In genomic region chr1:180863158-180863775, GRCh38 we compare ENCODE assay signal across 8 cellular contexts. TPM values are rescaled to one million over a fixed set of nuclear protein-coding genes. Genes with fewer than 3 reads are reported as not detected.
DNase-seq lines count a peak whose midpoint lies in the region; ATAC-seq, FAIRE-seq and TF ChIP-seq lines count a peak whose summit lies in the region.

No MANE protein-coding gene starts in this region.

- peak; percentile 20 for TF ChIP-seq CTCF in mucosa of descending colon (IDR thresholded peaks at IDR 0.05)

- H3K4me3 Mint-ChIP-seq in effector memory CD8-positive, alpha-beta T cell = no peak overlapping the region

- H3K4me3 ChIP-seq in mucosa of descending colon = no peak overlapping the region

- no peaks in the 10 kb centered on the region for H3K36me3 ChIP-seq in mucosa of descending colon (ENCODE audit: low read depth)

- no peak for ATAC-seq in effector memory CD8-positive, alpha-beta T cell (replicated peaks)
- ATAC-seq in mucosa of descending colon = peak; percentile 54
- ATAC-seq in GM21619 (IDR thresholded peaks at IDR 0.05; ENCODE audit: unreplicated experiment) = no peak
- ATAC-seq in HG03097 (IDR thresholded peaks at IDR 0.05; ENCODE audit: low FRiP score, unreplicated experiment) = no peak

- peaks cover 12% of the 10 kb centered on the region for H3K36me3 Mint-ChIP-seq in effector memory CD8-positive, alpha-beta T cell (ENCODE audit: insufficient read depth)

- H3K27ac Mint-ChIP-seq in effector memory CD8-positive, alpha-beta T cell = no peak overlapping the region

- H3K4me1 ChIP-seq in mucosa of descending colon (ENCODE audit: low read depth) = no peaks in the 10 kb centered on the region

- DNase-seq in NCI-H2171 treated with DMSO at 0.1 percent for 48 hours (lab: John Stamatoyannopoulos, UW) (peak; percentile 39), NCI-H2171 (lab: John Stamatoyannopoulos, UW) (no peak), HTR-8/SVneo (ENCODE audit: insufficient read length, low spot score) (peak; percentile 43), RCC 7860 (ENCODE audit: low spot score) (peak; percentile 31), mucosa of descending colon (peak in 1 of 3 donors; percentile 75)
- DNase-seq in effector memory CD8-positive, alpha-beta T cell = peak; percentile 25 to 29 (median 29)

- no peaks in the 10 kb centered on the region for H3K9me3 ChIP-seq in mucosa of descending colon

- no peak for FAIRE-seq in HTR-8/SVneo (lab: Jason Lieb, UNC)
- FAIRE-seq in RCC 7860 (lab: Jason Lieb, UNC) = peak; percentile 82

- H3K4me1 Mint-ChIP-seq in effector memory CD8-positive, alpha-beta T cell (ENCODE audit: low read depth in 2 of 2) = no peaks in the 10 kb centered on the region

- intact Hi-C loops in mucosa of descending colon (cut with DNase I, micrococcal nuclease) = loop anchor here (5.0 to 10.0 kb wide), 5 partner anchors 231 to 346 kb away; partner anchors contain the start of gene XPR1 (in 1 of the 2)

- H3K9me3 Mint-ChIP-seq in effector memory CD8-positive, alpha-beta T cell = no peaks in the 10 kb centered on the region

- no peaks in the 10 kb centered on the region for H3K27me3 Mint-ChIP-seq in effector memory CD8-positive, alpha-beta T cell

RNA-seq across cellular contexts. Expression of gene KIAA1614, which starts 49.4 kb away (rescaled TPM):
- 10 to 100 TPM in 1 of 3 donors, 1 to 10 TPM in 2; 1.2 to 11.1 (median 2.0) TPM for total RNA-seq in mucosa of descending colon
